In the genomic region with DNA sequence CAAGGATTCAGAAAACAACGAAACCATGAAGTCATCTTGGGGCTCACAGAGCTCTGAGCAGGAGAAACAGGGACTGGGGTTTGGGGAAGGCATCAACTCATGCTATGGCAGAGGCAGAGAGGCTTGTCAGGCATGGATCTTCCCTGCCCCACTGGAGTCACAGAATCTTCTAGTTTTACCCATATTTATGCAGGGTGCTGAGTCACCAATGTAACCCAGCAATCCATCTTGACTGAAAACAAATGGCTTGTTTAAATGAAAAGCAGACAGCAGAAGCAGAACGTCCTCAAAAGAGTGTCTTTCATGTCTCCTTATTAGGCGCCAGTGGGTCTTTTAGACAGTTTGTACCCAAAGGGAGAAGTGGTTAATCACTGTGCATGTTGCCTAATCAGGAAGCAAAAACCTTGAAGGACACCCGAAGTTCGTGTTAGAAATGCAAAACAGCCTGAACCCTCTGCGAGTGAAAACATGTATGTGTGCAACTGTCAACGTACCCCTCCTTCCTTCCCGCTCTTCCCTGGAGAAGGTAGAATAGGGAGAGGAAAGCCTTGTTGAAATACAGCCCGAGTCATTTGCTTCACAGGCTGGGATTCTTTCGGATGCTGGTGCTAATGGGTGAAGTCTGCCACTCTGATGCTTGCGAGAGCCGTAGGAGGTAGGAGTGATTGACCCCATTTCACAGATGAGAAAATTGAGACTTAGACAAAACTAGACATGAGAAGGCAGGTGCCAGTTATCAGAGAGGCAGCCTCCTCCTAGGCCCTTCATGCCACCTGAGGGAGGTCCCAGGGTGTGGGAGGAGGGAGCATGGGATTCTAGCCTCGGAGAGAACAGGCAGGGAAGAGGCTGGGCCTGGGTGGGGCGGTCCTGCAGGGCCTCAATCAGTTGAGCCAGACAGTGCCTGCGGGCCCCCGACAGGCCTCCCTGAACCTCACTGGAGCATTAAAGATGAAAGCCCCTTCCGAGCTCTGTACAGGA, we compare ENCODE assay signal across 1 cellular context.
TF ChIP-seq lines count a peak whose summit lies in the region.

No MANE protein-coding gene starts in this region.

TF ChIP-seq in GM23338, 12 proteins besides CTCF, POLR2A, EP300 and RAD21:
- TF ChIP-seq, protein P1, sequence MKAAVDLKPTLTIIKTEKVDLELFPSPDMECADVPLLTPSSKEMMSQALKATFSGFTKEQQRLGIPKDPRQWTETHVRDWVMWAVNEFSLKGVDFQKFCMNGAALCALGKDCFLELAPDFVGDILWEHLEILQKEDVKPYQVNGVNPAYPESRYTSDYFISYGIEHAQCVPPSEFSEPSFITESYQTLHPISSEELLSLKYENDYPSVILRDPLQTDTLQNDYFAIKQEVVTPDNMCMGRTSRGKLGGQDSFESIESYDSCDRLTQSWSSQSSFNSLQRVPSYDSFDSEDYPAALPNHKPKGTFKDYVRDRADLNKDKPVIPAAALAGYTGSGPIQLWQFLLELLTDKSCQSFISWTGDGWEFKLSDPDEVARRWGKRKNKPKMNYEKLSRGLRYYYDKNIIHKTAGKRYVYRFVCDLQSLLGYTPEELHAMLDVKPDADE (IDR thresholded peaks at IDR 0.05) = no peak
- TF ChIP-seq ZNF462 (CRISPR knock-in tag; IDR thresholded peaks at IDR 0.05) = no peak
- TF ChIP-seq EZH2phosphoT487 (IDR thresholded peaks at IDR 0.05; ENCODE audit: unreplicated experiment) = no peak
